Comparison of ENCODE assay signal across 15 cellular contexts in the genomic region with DNA sequence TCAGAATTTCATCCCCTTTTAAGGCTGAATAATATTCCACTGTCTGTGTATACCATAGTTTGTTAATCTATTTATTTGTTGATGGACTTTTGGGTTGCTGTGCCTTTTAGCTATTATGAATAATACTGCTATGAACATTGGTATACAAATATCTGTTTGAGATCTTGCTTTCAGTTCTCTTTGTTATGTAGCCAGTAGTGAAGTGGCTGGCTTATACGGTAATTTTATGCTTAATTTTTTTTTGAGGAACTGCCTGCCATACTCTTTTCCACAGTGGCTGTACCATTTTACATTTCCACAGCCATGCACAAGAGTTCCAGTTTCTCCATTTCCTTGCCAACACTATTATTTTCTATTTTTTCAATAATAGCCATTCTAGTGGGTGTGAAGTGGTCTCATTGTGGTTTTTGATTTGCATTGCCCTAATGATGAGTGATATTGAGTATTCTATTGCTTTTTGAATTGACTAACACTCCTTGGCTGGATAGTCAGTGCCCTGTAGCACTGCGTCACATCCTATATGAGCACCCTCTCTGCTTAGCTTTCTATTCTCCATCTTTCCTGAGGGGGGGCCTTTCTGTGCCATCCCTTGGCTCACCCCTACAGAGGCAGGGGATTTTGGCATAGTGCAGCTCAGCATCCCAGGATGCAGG. TPM values are rescaled to one million over a fixed set of nuclear protein-coding genes. Genes with fewer than 3 reads are reported as not detected.
A peak's percentile ranks its signal among the peaks of the same experiment; 100 is the strongest.
DNase-seq lines count a peak whose midpoint lies in the region; ATAC-seq and TF ChIP-seq lines count a peak whose summit lies in the region.
"Had no signal": no experiment of that assay in that cellular context is flagged by ENCODE, and none has a peak within 500 bp of the region (broad histone marks: within the 10 kb centered on the region; RNA-seq: fewer than 3 reads in every experiment).

No MANE protein-coding gene starts in this region.

- TF ChIP-seq CTCF in esophagus squamous epithelium (IDR thresholded peaks at IDR 0.05) (no peak), mammary epithelial cell (conservative IDR thresholded peaks at IDR 0.05 in 1 of 2, IDR thresholded peaks at IDR 0.05 in 1 of 2; ENCODE audit: extremely low read depth in 1 of 2, insufficient read depth in 1 of 2, low read depth in 1 of 2, low read length in 2 of 2) (no peak)

- H3K36me3 ChIP-seq in esophagus squamous epithelium = no peaks in the 10 kb centered on the region
- H3K36me3 ChIP-seq in mammary epithelial cell (ENCODE audit: insufficient read depth, low read length) = no peaks in the 10 kb centered on the region
- H3K36me3 ChIP-seq: adrenal gland had no signal

- DNase-seq in esophagus squamous epithelium (lab: John Stamatoyannopoulos, UW) (no peak), substantia nigra (lab: John Stamatoyannopoulos, UW) (no peak), NCI-H128 (lab: John Stamatoyannopoulos, UW; ENCODE audit: unreplicated experiment) (no peak), mammary epithelial cell (no peak)
- DNase-seq: activated T-cell treated with anti-CD3 and anti-CD28 coated beads for 4 hours, adrenal gland, cortex of kidney, NCI-H526, SHP77 treated with DMSO at 0.1 percent for 48 hours had no signal

- no peaks in the 10 kb centered on the region for H4K20me1 ChIP-seq in mammary epithelial cell (ENCODE audit: insufficient read depth, low read length)

- CTCF ChIA-PET in mammary epithelial cell (lab: Charles Lee; ENCODE audit: low non-redundant PET) = no interaction called here

- 81 to 92% methylated on average over 2 of the region's 2 CpGs for WGBS in esophagus squamous epithelium, 2 donors
- 100% methylated on average over 2 of the region's 2 CpGs for WGBS in mammary epithelial cell (ENCODE audit: low coverage, missing lambda C conversion rate)

- H3K27ac ChIP-seq in esophagus squamous epithelium (no peak overlapping the region), substantia nigra (ENCODE audit: low read depth, low read length, poor library complexity, severe bottlenecking) (no peak overlapping the region), mammary epithelial cell (ENCODE audit: insufficient read depth, low read depth, low read length) (no peak overlapping the region)
- H3K27ac ChIP-seq: adrenal gland, parathyroid adenoma, VCaP had no signal

- H3K79me2 ChIP-seq in mammary epithelial cell (ENCODE audit: insufficient read depth, low read length) = no peaks in the 10 kb centered on the region
- H3K79me2 ChIP-seq: parathyroid adenoma had no signal

- H3K9me3 ChIP-seq in esophagus squamous epithelium = no peaks in the 10 kb centered on the region
- H3K9me3 ChIP-seq in mammary epithelial cell (replicated peaks; ENCODE audit: insufficient read depth, low read length) = no peaks in the 10 kb centered on the region
- H3K9me3 ChIP-seq: adrenal gland had no signal

- in situ Hi-C loops in mammary epithelial cell (cut with MboI; ENCODE audit: low sequenced_read_pairs in 2 of 2) = no loop called here

- dilution Hi-C loops in mammary epithelial cell (cut with HindIII; ENCODE audit: low sequenced_read_pairs) = no loop called here

- TF ChIP-seq POLR2A in GM18505 (IDR thresholded peaks at IDR 0.05; ENCODE audit: borderline replicate concordance, extremely low read depth, insufficient read depth, insufficient read length) (no peak), esophagus squamous epithelium (IDR thresholded peaks at IDR 0.05) (no peak)

- peaks cover 0 to 5% (median 0%) of the 10 kb centered on the region in 3 donors for H3K4me1 ChIP-seq in esophagus squamous epithelium
- no peaks in the 10 kb centered on the region for H3K4me1 ChIP-seq in mammary epithelial cell (ENCODE audit: insufficient read depth, low read length)
- H3K4me1 ChIP-seq: adrenal gland, parathyroid adenoma had no signal

- no TSS peak for BruUV-seq in mammary epithelial cell (replicated peaks; lab: Mats Ljungman, UMichigan)

- no peak overlapping the region for H3K9ac ChIP-seq in mammary epithelial cell (ENCODE audit: insufficient read depth, low read length)
- H3K9ac ChIP-seq: parathyroid adenoma had no signal

- no peak overlapping the region for H3K4me2 ChIP-seq in mammary epithelial cell (ENCODE audit: insufficient read depth, low read depth, low read length)

- H3K27me3 ChIP-seq in esophagus squamous epithelium = no peaks in the 10 kb centered on the region
- no peaks in the 10 kb centered on the region for H3K27me3 ChIP-seq in mammary epithelial cell (ENCODE audit: insufficient read depth, low read length)
- H3K27me3 ChIP-seq: adrenal gland had no signal

- no peak overlapping the region for H2AFZ ChIP-seq in mammary epithelial cell (ENCODE audit: low read depth, low read length)
- H2AFZ ChIP-seq: parathyroid adenoma had no signal

- intact Hi-C loops in esophagus squamous epithelium (cut with DNase I) = no loop called here
- intact Hi-C loops in mammary epithelial cell (cut with micrococcal nuclease) = no loop called here

- peak; percentile 60 for ATAC-seq in GM18505 (IDR thresholded peaks at IDR 0.05; ENCODE audit: unreplicated experiment)
- peak; percentile 41 for ATAC-seq in GM19468 (IDR thresholded peaks at IDR 0.05; ENCODE audit: extremely low read depth, unreplicated experiment)
- peak; percentile 74 for ATAC-seq in HG02870 (IDR thresholded peaks at IDR 0.05; ENCODE audit: unreplicated experiment)
- ATAC-seq in HG03520 (IDR thresholded peaks at IDR 0.05; ENCODE audit: unreplicated experiment) = peak; percentile 72

- no peak overlapping the region for H3K4me3 ChIP-seq in esophagus squamous epithelium
- H3K4me3 ChIP-seq in mammary epithelial cell (replicated peaks in 1 of 3; ENCODE audit: insufficient read depth in 1 of 3, low read depth in 2 of 3, low read length in 3 of 3) = no peak overlapping the region
- H3K4me3 ChIP-seq: adrenal gland had no signal

RNA-seq across cellular contexts. Expression of a gene that starts 29.4 kb away (rescaled TPM):
- 10 to 100 TPM; 16.9 to 50.5 (median 38.4) TPM for total RNA-seq in esophagus squamous epithelium
- 1 to 10 TPM; 6.0 to 7.1 TPM for total RNA-seq in mammary epithelial cell
- polyA plus RNA-seq in mammary epithelial cell = 1.1 TPM
- polyA minus RNA-seq in mammary epithelial cell = 8.5 TPM
